In the genomic region with DNA sequence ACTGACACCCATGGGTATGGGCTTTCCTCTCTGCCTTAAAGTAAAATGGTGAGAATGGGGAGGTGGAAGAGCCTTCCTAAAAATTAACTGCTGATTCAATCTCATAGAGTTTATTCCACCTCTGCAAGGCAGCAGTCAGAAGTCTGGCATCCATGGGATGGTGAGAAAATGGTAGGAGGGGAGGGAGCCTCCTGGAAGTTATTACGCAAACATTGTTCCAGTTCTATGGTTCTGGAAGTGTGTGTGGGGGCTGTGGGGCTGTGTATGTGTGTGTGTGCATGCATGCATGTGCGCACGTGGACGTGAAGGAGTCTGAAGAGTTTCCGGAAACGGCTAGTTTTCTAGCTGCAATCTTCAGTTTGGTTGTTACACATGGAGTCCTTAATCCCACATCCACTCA, we compare ENCODE assay signal across 26 cellular contexts.
"Had no signal": no experiment of that assay in that cellular context is flagged by ENCODE, and none has a peak within 500 bp of the region (broad histone marks: within the 10 kb centered on the region; RNA-seq: fewer than 3 reads in every experiment).

No MANE protein-coding gene starts in this region.

- DNase-seq: activated CD4-positive, alpha-beta memory T cell treated with anti-CD3 and anti-CD28 coated beads, Interleukin-2, amount 10 ng/mL, durations not matched to agents 7 days and 5 days; activated CD4-positive, alpha-beta T cell treated with anti-CD3 and anti-CD28 coated beads for 1 hour; activated CD4-positive, alpha-beta T cell treated with anti-CD3 and anti-CD28 coated beads for 4 hours; activated CD4-positive, alpha-beta T cell treated with anti-CD3 and anti-CD28 coated beads, Interleukin-2, amount 10 ng/mL, durations not matched to agents 7 days and 5 days; activated CD4-positive, alpha-beta T cell treated with anti-CD3 and anti-CD28 coated beads, Interleukin-2, amount 50 U/mL, for 4 hours; activated CD8-positive, alpha-beta memory T cell treated with anti-CD3 and anti-CD28 coated beads, Interleukin-2, amount 50 U/mL, for 48 hours; activated gamma-delta T cell; activated naive CD4-positive, alpha-beta T cell; activated naive CD4-positive, alpha-beta T cell treated with anti-CD3 and anti-CD28 coated beads, Interleukin-2, amount 10 ng/mL, durations not matched to agents 7 days and 5 days; activated naive CD8-positive, alpha-beta T cell treated with anti-CD3 and anti-CD28 coated beads, Interleukin-2, amount 10 ng/mL, durations not matched to agents 7 days and 5 days; activated T-cell treated with anti-CD3 and anti-CD28 coated beads for 4 hours; activated T-cell treated with anti-CD3 and anti-CD28 coated beads, Interleukin-2, amount 50 U/mL, for 24 hours; activated T-cell treated with anti-CD3 and anti-CD28 coated beads, Interleukin-2, amount 50 U/mL, for 72 hours; effector CD4-positive, alpha-beta T cell; effector memory CD8-positive, alpha-beta T cell; erythroblast; foreskin melanocyte; T-helper 2 cell had no signal

- H3K4me1 ChIP-seq: breast epithelium had no signal

- H3K4me3 ChIP-seq: ascending aorta, breast epithelium, cardiac muscle cell, coronary artery, esophagus muscularis mucosa, gastroesophageal sphincter had no signal

- H3K27me3 ChIP-seq: ascending aorta, dorsolateral prefrontal cortex had no signal

- H3K27ac ChIP-seq: ascending aorta, breast epithelium, cardiac muscle cell, coronary artery, esophagus muscularis mucosa, gastroesophageal sphincter had no signal

- ATAC-seq: activated naive CD4-positive, alpha-beta T cell treated with anti-CD3 and anti-CD28 coated beads, Interleukin-2, amount 50 U/mL, for 72 hours; activated T-cell treated with anti-CD3 and anti-CD28 coated beads, Interleukin-2, amount 50 U/mL, for 72 hours; effector memory CD8-positive, alpha-beta T cell; gastroesophageal sphincter had no signal

- H3K36me3 ChIP-seq: ascending aorta, breast epithelium, cardiac muscle cell, esophagus muscularis mucosa, gastroesophageal sphincter had no signal

- H3K9me3 ChIP-seq: ascending aorta, breast epithelium, esophagus muscularis mucosa, gastroesophageal sphincter had no signal
